In the genomic region with DNA sequence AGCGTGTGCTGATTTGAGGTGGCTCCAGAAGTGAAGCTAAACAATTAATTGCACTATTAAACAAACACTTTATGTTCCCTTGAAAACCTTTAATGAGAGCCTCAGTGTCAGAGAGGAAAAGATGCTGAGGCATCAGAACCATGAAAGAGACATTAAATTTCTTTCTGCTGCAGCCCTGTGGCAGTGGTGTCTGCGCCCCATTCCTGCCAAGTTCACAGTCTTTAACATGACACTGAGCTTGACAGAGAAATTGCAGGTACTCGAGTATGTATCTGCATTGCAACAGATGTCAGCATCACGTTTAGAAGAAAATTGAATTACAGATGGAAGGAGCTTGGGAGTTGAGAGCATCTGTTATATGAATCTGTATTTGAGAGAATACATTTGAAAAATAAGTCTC, we compare ENCODE assay signal across 22 cellular contexts.
A peak's percentile ranks its signal among the peaks of the same experiment; 100 is the strongest.
DNase-seq lines count a peak whose midpoint lies in the region; ATAC-seq and TF ChIP-seq lines count a peak whose summit lies in the region.
"Had no signal": no experiment of that assay in that cellular context is flagged by ENCODE, and none has a peak within 500 bp of the region (broad histone marks: within the 10 kb centered on the region; RNA-seq: fewer than 3 reads in every experiment).

No MANE protein-coding gene starts in this region.

- no peak for TF ChIP-seq CTCF in foreskin fibroblast (IDR thresholded peaks at IDR 0.05; ENCODE audit: low read depth, low read length)

- no peak for TF ChIP-seq POLR2A in erythroblast (IDR thresholded peaks at IDR 0.05; ENCODE audit: low read length)

- DNase-seq in DMS79 treated with DMSO at 0.1 percent for 48 hours (lab: John Stamatoyannopoulos, UW) (peak; percentile 54), DMS79 (lab: John Stamatoyannopoulos, UW) (no peak), NCI-H2171 treated with DMSO at 0.1 percent for 48 hours (lab: John Stamatoyannopoulos, UW) (peak; percentile 80), NCI-H82 treated with DMSO at 0.1 percent for 48 hours (lab: John Stamatoyannopoulos, UW; ENCODE audit: unreplicated experiment) (peak; percentile 33), erythroblast (lab: John Stamatoyannopoulos, UW) (peak; percentile 6 to 39), foreskin fibroblast (no peak)
- no peak for DNase-seq in stimulated activated naive CD4-positive, alpha-beta T cell treated with Interleukin-2 at 50 U/mL for 16 hours (lab: John Stamatoyannopoulos, UW)
- DNase-seq: 8988T; AML-193; Caco-2; CD8-positive, alpha-beta T cell; KBM-7; MV-4-11; NCI-H1105; NCI-H146; NCI-H2029 treated with DMSO at 0.1 percent for 48 hours; NCI-H510A; NCI-H774; SHP77; SW 1271; T-helper 9 cell had no signal

- H3K4me3 ChIP-seq in foreskin fibroblast (ENCODE audit: low read depth in 1 of 2, low read length in 2 of 2): no peak overlapping the region

- ATAC-seq in HG02970 (IDR thresholded peaks at IDR 0.05; ENCODE audit: low FRiP score, unreplicated experiment): no peak
- ATAC-seq: CD8-positive, alpha-beta T cell had no signal

Comparison
In these comparisons a context has a peak if more than half of its experiments do, and no peak if none do; other contexts are left out.
1. DNase-seq: peak in DMS79 treated with DMSO at 0.1 percent for 48 hours (single experiment), NCI-H2171 treated with DMSO at 0.1 percent for 48 hours (single experiment), NCI-H82 treated with DMSO at 0.1 percent for 48 hours (single experiment) and erythroblast (2 of 2); none in DMS79 (single experiment), foreskin fibroblast (0 of 2) and stimulated activated naive CD4-positive, alpha-beta T cell treated with Interleukin-2 at 50 U/mL for 16 hours (single experiment).